In genomic region chr3:180306691-180307090, GRCh38 we compare ENCODE assay signal across 1 cellular context.
TF ChIP-seq lines count a peak whose summit lies in the region.

No MANE protein-coding gene starts in this region.

TF ChIP-seq in SK-N-SH, 30 proteins besides CTCF, POLR2A, EP300 and RAD21 (continued from another document):
- TF ChIP-seq, protein P1, sequence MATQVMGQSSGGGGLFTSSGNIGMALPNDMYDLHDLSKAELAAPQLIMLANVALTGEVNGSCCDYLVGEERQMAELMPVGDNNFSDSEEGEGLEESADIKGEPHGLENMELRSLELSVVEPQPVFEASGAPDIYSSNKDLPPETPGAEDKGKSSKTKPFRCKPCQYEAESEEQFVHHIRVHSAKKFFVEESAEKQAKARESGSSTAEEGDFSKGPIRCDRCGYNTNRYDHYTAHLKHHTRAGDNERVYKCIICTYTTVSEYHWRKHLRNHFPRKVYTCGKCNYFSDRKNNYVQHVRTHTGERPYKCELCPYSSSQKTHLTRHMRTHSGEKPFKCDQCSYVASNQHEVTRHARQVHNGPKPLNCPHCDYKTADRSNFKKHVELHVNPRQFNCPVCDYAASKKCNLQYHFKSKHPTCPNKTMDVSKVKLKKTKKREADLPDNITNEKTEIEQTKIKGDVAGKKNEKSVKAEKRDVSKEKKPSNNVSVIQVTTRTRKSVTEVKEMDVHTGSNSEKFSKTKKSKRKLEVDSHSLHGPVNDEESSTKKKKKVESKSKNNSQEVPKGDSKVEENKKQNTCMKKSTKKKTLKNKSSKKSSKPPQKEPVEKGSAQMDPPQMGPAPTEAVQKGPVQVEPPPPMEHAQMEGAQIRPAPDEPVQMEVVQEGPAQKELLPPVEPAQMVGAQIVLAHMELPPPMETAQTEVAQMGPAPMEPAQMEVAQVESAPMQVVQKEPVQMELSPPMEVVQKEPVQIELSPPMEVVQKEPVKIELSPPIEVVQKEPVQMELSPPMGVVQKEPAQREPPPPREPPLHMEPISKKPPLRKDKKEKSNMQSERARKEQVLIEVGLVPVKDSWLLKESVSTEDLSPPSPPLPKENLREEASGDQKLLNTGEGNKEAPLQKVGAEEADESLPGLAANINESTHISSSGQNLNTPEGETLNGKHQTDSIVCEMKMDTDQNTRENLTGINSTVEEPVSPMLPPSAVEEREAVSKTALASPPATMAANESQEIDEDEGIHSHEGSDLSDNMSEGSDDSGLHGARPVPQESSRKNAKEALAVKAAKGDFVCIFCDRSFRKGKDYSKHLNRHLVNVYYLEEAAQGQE (IDR thresholded peaks at IDR 0.05; ENCODE audit: low read depth, low read length): peak; percentile 66; the same call in 1 of the 2 replicates
- TF ChIP-seq JUND (IDR thresholded peaks at IDR 0.05): peak; percentile 68
- no peak for TF ChIP-seq RCOR1 (IDR thresholded peaks at IDR 0.05; ENCODE audit: low read length)
- TF ChIP-seq, protein P2, sequence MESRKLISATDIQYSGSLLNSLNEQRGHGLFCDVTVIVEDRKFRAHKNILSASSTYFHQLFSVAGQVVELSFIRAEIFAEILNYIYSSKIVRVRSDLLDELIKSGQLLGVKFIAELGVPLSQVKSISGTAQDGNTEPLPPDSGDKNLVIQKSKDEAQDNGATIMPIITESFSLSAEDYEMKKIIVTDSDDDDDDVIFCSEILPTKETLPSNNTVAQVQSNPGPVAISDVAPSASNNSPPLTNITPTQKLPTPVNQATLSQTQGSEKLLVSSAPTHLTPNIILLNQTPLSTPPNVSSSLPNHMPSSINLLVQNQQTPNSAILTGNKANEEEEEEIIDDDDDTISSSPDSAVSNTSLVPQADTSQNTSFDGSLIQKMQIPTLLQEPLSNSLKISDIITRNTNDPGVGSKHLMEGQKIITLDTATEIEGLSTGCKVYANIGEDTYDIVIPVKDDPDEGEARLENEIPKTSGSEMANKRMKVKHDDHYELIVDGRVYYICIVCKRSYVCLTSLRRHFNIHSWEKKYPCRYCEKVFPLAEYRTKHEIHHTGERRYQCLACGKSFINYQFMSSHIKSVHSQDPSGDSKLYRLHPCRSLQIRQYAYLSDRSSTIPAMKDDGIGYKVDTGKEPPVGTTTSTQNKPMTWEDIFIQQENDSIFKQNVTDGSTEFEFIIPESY (IDR thresholded peaks at IDR 0.05; ENCODE audit: borderline replicate concordance, low read depth): no peak
- TF ChIP-seq, protein P3, sequence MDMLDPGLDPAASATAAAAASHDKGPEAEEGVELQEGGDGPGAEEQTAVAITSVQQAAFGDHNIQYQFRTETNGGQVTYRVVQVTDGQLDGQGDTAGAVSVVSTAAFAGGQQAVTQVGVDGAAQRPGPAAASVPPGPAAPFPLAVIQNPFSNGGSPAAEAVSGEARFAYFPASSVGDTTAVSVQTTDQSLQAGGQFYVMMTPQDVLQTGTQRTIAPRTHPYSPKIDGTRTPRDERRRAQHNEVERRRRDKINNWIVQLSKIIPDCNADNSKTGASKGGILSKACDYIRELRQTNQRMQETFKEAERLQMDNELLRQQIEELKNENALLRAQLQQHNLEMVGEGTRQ (IDR thresholded peaks at IDR 0.05; ENCODE audit: borderline replicate concordance, low read depth, low read length): no peak
- TF ChIP-seq CHD2 (IDR thresholded peaks at IDR 0.05; ENCODE audit: low read length, partially characterized antibody): no peak
- no peak for TF ChIP-seq RFX5 (IDR thresholded peaks at IDR 0.05; ENCODE audit: low read length)
- peak; percentile 19; the same call in 1 of the 2 replicates for TF ChIP-seq RXRA (IDR thresholded peaks at IDR 0.05; ENCODE audit: borderline replicate concordance, low read depth)
- peak; percentile 32; the same call in 1 of the 2 replicates for TF ChIP-seq POLR2AphosphoS5 (IDR thresholded peaks at IDR 0.05; ENCODE audit: low read depth, low read length)
